Comparison of ENCODE assay signal across 19 cellular contexts in genomic region chr14:105338392-105338791, GRCh38. TPM values are rescaled to one million over a fixed set of nuclear protein-coding genes. Genes with fewer than 3 reads are reported as not detected.
"Had no signal": no experiment of that assay in that cellular context is flagged by ENCODE, and none has a peak within 500 bp of the region (broad histone marks: within the 10 kb centered on the region; RNA-seq: fewer than 3 reads in every experiment).

No MANE protein-coding gene starts in this region.

- H3K4me3 Mint-ChIP-seq: activated CD8-positive, alpha-beta T cell treated with anti-CD3 and anti-CD28 coated beads, Interleukin-2, amount 10 ng/mL, durations not matched to agents 7 days and 5 days; activated naive CD8-positive, alpha-beta T cell treated with anti-CD3 and anti-CD28 coated beads, Interleukin-2, amount 50 U/mL, for 24 hours; effector memory CD8-positive, alpha-beta T cell; neural crest cell had no signal

- H3K27me3 Mint-ChIP-seq: activated naive CD8-positive, alpha-beta T cell treated with anti-CD3 and anti-CD28 coated beads, Interleukin-2, amount 50 U/mL, for 24 hours; effector memory CD8-positive, alpha-beta T cell had no signal

- H3K36me3 ChIP-seq: cardiac muscle cell, colonic mucosa, left lung, ovary, thoracic aorta had no signal

- H3K9me3 Mint-ChIP-seq: activated naive CD8-positive, alpha-beta T cell treated with anti-CD3 and anti-CD28 coated beads, Interleukin-2, amount 50 U/mL, for 24 hours; effector memory CD8-positive, alpha-beta T cell; neural crest cell had no signal

- DNase-seq: activated CD4-positive, alpha-beta T cell treated with anti-CD3 and anti-CD28 coated beads for 4 hours; activated CD8-positive, alpha-beta memory T cell treated with anti-CD3 and anti-CD28 coated beads, Interleukin-2, amount 50 U/mL, for 48 hours; activated CD8-positive, alpha-beta T cell treated with anti-CD3 and anti-CD28 coated beads, Interleukin-2, amount 10 ng/mL, durations not matched to agents 7 days and 5 days; activated naive CD4-positive, alpha-beta T cell treated with Interleukin-2 at 50 U/mL for 16 hours; activated naive CD8-positive, alpha-beta T cell treated with anti-CD3 and anti-CD28 coated beads, Interleukin-2, amount 50 U/mL, for 24 hours; colonic mucosa; effector memory CD8-positive, alpha-beta T cell; glutamatergic neuron; retina; SK-N-SH; stimulated activated naive CD4-positive, alpha-beta T cell treated with Interleukin-2 at 50 U/mL for 16 hours; T-helper 1 cell had no signal

- H3K27ac Mint-ChIP-seq: activated CD8-positive, alpha-beta T cell treated with anti-CD3 and anti-CD28 coated beads, Interleukin-2, amount 10 ng/mL, durations not matched to agents 7 days and 5 days; activated naive CD8-positive, alpha-beta T cell treated with anti-CD3 and anti-CD28 coated beads, Interleukin-2, amount 50 U/mL, for 24 hours had no signal

- H3K9me3 ChIP-seq: colonic mucosa, left lung, ovary, SK-N-SH, thoracic aorta had no signal

- H3K4me1 ChIP-seq: colonic mucosa had no signal

- ATAC-seq: activated CD8-positive, alpha-beta T cell treated with anti-CD3 and anti-CD28 coated beads, Interleukin-2, amount 10 ng/mL, durations not matched to agents 7 days and 5 days; activated naive CD8-positive, alpha-beta T cell treated with anti-CD3 and anti-CD28 coated beads, Interleukin-2, amount 50 U/mL, for 24 hours; effector memory CD8-positive, alpha-beta T cell had no signal

- H3K27me3 ChIP-seq: cardiac muscle cell, colonic mucosa, left lung, ovary had no signal

- H3K4me3 ChIP-seq: cardiac muscle cell, colonic mucosa, left lung, ovary, thoracic aorta had no signal

- H3K27ac ChIP-seq: cardiac muscle cell, colonic mucosa, left lung, ovary, thoracic aorta, VCaP had no signal

RNA-seq across cellular contexts. Expression of gene TEX22, which starts 59.9 kb away (rescaled TPM):
- total RNA-seq: mesenteric fat pad, thoracic aorta had no signal
